ENCODE assay signal across 1 cellular context in the genomic region with DNA sequence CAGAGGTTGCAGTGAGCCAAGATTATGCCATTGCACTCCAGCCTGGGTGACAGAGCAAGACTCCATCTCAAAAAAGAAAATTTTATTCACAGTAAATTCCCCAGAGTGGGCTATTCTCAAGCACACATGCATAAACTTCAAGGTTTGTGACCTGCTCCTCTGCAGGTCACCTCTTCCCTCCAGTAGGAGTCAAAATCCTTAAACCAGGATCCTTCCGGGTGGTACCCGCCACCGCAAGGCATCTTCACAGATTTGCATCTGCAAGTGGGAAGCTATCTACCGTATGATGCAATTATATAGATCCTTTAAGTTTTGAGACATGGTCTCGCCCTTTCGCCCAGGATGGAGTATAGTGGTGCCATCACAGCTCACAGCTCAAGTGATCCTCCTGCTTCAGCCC.
TF ChIP-seq lines count a peak whose summit lies in the region.

No MANE protein-coding gene starts in this region.

TF ChIP-seq in endothelial cell of umbilical vein, 7 proteins besides CTCF, POLR2A, EP300 and RAD21:
- no peak for TF ChIP-seq POLR2AphosphoS5 (IDR thresholded peaks at IDR 0.05; ENCODE audit: insufficient read depth, low read depth, low read length)
- TF ChIP-seq FOS (IDR thresholded peaks at IDR 0.05; ENCODE audit: borderline replicate concordance, insufficient read depth, low read length), result no peak
- TF ChIP-seq, protein P1, sequence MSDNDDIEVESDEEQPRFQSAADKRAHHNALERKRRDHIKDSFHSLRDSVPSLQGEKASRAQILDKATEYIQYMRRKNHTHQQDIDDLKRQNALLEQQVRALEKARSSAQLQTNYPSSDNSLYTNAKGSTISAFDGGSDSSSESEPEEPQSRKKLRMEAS (IDR thresholded peaks at IDR 0.05; ENCODE audit: insufficient read depth, insufficient read length), result no peak
- TF ChIP-seq GATA2 (IDR thresholded peaks at IDR 0.05; ENCODE audit: insufficient read depth, insufficient read length, low read depth, low read length), result no peak
- TF ChIP-seq EZH2 (IDR thresholded peaks at IDR 0.05; ENCODE audit: borderline replicate concordance, low read depth, low read length, severe bottlenecking), result no peak
- TF ChIP-seq JUN (IDR thresholded peaks at IDR 0.05; ENCODE audit: borderline replicate concordance, insufficient read depth, insufficient read length, low read depth), result no peak
